9 cellular contexts compared by ENCODE assay signal in genomic region chr12:98352218-98352811, GRCh38.
DNase-seq lines count a peak whose midpoint lies in the region; ATAC-seq and TF ChIP-seq lines count a peak whose summit lies in the region.
"Had no signal": no experiment of that assay in that cellular context is flagged by ENCODE, and none has a peak within 500 bp of the region (broad histone marks: within the 10 kb centered on the region; RNA-seq: fewer than 3 reads in every experiment).

No MANE protein-coding gene starts in this region.

- no peak for TF ChIP-seq CTCF in osteoblast (IDR thresholded peaks at IDR 0.05; ENCODE audit: extremely low read depth, low read depth, low read length)
- no peak for TF ChIP-seq CTCF in testis (IDR thresholded peaks at IDR 0.05)

- peak; percentile 86 to 89 for ATAC-seq in activated CD4-positive, CD25-positive, alpha-beta regulatory T cell treated with anti-CD3 and anti-CD28 coated beads, Interleukin-2, amount 50 U/mL, for 24 hours
- peak; percentile 78 for ATAC-seq in HG03060 (IDR thresholded peaks at IDR 0.05; ENCODE audit: low read depth, unreplicated experiment)

- no peaks in the 10 kb centered on the region for H3K27me3 ChIP-seq in adipocyte (replicated peaks; ENCODE audit: control insufficient read depth, insufficient read depth, low read length)
- H3K27me3 ChIP-seq in osteoblast (ENCODE audit: insufficient read depth, low read length): no peaks in the 10 kb centered on the region
- H3K27me3 ChIP-seq in testis: no peaks in the 10 kb centered on the region
- H3K27me3 ChIP-seq: BLaER1 had no signal

- H3K4me1 ChIP-seq in adipocyte (ENCODE audit: control insufficient read depth, insufficient read depth, low read length): peaks cover 8% of the 10 kb centered on the region
- peaks cover 13% of the 10 kb centered on the region for H3K4me1 ChIP-seq in osteoblast (ENCODE audit: insufficient read depth, low read length)
- H3K4me1 ChIP-seq in testis: no peaks in the 10 kb centered on the region
- H3K4me1 ChIP-seq: BLaER1 had no signal

- H3K9me3 ChIP-seq in adipocyte (ENCODE audit: control insufficient read depth, low read length) (no peaks in the 10 kb centered on the region), osteoblast (ENCODE audit: low read depth, low read length) (no peaks in the 10 kb centered on the region), testis (no peaks in the 10 kb centered on the region)
- H3K9me3 ChIP-seq: BLaER1 had no signal

- no peak overlapping the region for H2AFZ ChIP-seq in osteoblast (ENCODE audit: low read length)

- TF ChIP-seq POLR2A in testis (IDR thresholded peaks at IDR 0.05): no peak

- H3K4me2 ChIP-seq in osteoblast (ENCODE audit: insufficient read depth, low read length): peak overlapping the region; percentile 43
- H3K4me2 ChIP-seq: BLaER1 had no signal

- 75 to 83% methylated on average over 4 of the region's 4 CpGs for whole genome bisulfite sequencing in testis, 2 donors

- no peaks in the 10 kb centered on the region for H3K79me2 ChIP-seq in osteoblast (ENCODE audit: insufficient read depth, low read length)

- intact Hi-C loops in testis (cut with DNase I; ENCODE audit: low total_unique reads): no loop called here

- no peaks in the 10 kb centered on the region for H4K20me1 ChIP-seq in osteoblast (ENCODE audit: insufficient read depth, low read length)
- H4K20me1 ChIP-seq: BLaER1 had no signal

- H3K4me3 ChIP-seq in adipocyte (ENCODE audit: low read length): peak overlapping the region; percentile 35
- no peak overlapping the region for H3K4me3 ChIP-seq in osteoblast (ENCODE audit: insufficient read depth, low read length)
- H3K4me3 ChIP-seq in testis: no peak overlapping the region
- H3K4me3 ChIP-seq: BLaER1 had no signal

- no peak overlapping the region for H3K27ac ChIP-seq in osteoblast (ENCODE audit: low read depth, low read length)
- H3K27ac ChIP-seq in testis: no peak overlapping the region
- H3K27ac ChIP-seq: BLaER1 had no signal

- H3K36me3 ChIP-seq in adipocyte (ENCODE audit: control insufficient read depth, insufficient read depth, low read length, severe bottlenecking): no peaks in the 10 kb centered on the region
- H3K36me3 ChIP-seq in osteoblast (ENCODE audit: insufficient read depth, low read length): no peaks in the 10 kb centered on the region
- peaks cover 3% of the 10 kb centered on the region for H3K36me3 ChIP-seq in testis (ENCODE audit: low read depth, missing control alignments)
- H3K36me3 ChIP-seq: BLaER1 had no signal

- DNase-seq in activated CD4-positive, CD25-positive, alpha-beta regulatory T cell treated with anti-CD3 and anti-CD28 coated beads, Interleukin-2, amount 50 U/mL, for 72 hours: no peak
- DNase-seq in adipocyte (ENCODE audit: low read depth): peak; percentile 16
- DNase-seq in osteoblast (ENCODE audit: insufficient read length, low spot score, missing footprints): peak; percentile 76
- no peak for DNase-seq in HuH-7 (ENCODE audit: low spot score)
- no peak for DNase-seq in testis
- no peak for DNase-seq in stimulated activated naive CD4-positive, alpha-beta T cell (lab: John Stamatoyannopoulos, UW)

- no peak overlapping the region for H3K9ac ChIP-seq in adipocyte (ENCODE audit: low read length)
- H3K9ac ChIP-seq: BLaER1 had no signal

Comparison
In these comparisons a context has a peak if more than half of its experiments do, and no peak if none do; other contexts are left out.
1. DNase-seq: peak in adipocyte (single experiment) and osteoblast (single experiment); none in activated CD4-positive, CD25-positive, alpha-beta regulatory T cell treated with anti-CD3 and anti-CD28 coated beads, Interleukin-2, amount 50 U/mL, for 72 hours (single experiment), HuH-7 (single experiment), testis (single experiment) and stimulated activated naive CD4-positive, alpha-beta T cell (0 of 6).